23 cellular contexts compared by ENCODE assay signal in genomic region chr2:68396093-68396492, GRCh38. TPM values are rescaled to one million over a fixed set of nuclear protein-coding genes. Genes with fewer than 3 reads are reported as not detected.
"Had no signal": no experiment of that assay in that cellular context is flagged by ENCODE, and none has a peak within 500 bp of the region (broad histone marks: within the 10 kb centered on the region; RNA-seq: fewer than 3 reads in every experiment).

No MANE protein-coding gene starts in this region.

- H3K79me2 ChIP-seq: hepatocyte had no signal

- ATAC-seq: activated T-cell treated with anti-CD3 and anti-CD28 coated beads, Interleukin-2, amount 50 U/mL, for 72 hours had no signal

- H3K36me3 Mint-ChIP-seq: neural progenitor cell had no signal

- H3K4me3 ChIP-seq: adrenal gland, hepatocyte, neural progenitor cell, ovary, spleen, suprapubic skin, vagina had no signal

- H3K27me3 ChIP-seq: adrenal gland, hepatocyte, neural progenitor cell, ovary, spleen, suprapubic skin, vagina had no signal

- H3K4me1 Mint-ChIP-seq: activated naive CD4-positive, alpha-beta T cell treated with anti-CD3 and anti-CD28 coated beads, Interleukin-2, amount 50 U/mL, for 24 hours; neural progenitor cell had no signal

- H3K4me2 ChIP-seq: hepatocyte, neural progenitor cell had no signal

- H3K27ac Mint-ChIP-seq: activated naive CD4-positive, alpha-beta T cell treated with anti-CD3 and anti-CD28 coated beads, Interleukin-2, amount 50 U/mL, for 24 hours; activated T-cell treated with anti-CD3 and anti-CD28 coated beads, Interleukin-2, amount 50 U/mL, for 72 hours; dendritic cell treated with granulocyte-macrophage colony-stimulating factor and Interleukin-4, amounts not matched to agents 40 ng/mL and 50 ng/mL, for 4 days; neural progenitor cell had no signal

- FAIRE-seq: astrocyte, bronchial epithelial cell, endothelial cell of umbilical vein, islet of Langerhans had no signal

- H3K4me3 Mint-ChIP-seq: activated naive CD4-positive, alpha-beta T cell treated with anti-CD3 and anti-CD28 coated beads, Interleukin-2, amount 50 U/mL, for 24 hours; activated T-cell treated with anti-CD3 and anti-CD28 coated beads, Interleukin-2, amount 50 U/mL, for 72 hours; dendritic cell treated with granulocyte-macrophage colony-stimulating factor and Interleukin-4, amounts not matched to agents 40 ng/mL and 50 ng/mL, for 4 days; neural progenitor cell had no signal

- H3K9me3 ChIP-seq: adrenal gland, ovary, suprapubic skin, vagina had no signal

- H3K9ac ChIP-seq: neural progenitor cell had no signal

- H3K4me1 ChIP-seq: adrenal gland, neural progenitor cell, suprapubic skin had no signal

- H2AFZ ChIP-seq: hepatocyte, neural progenitor cell had no signal

- DNase-seq: activated CD4-positive, alpha-beta T cell treated with anti-CD3 and anti-CD28 coated beads for 1 hour; activated CD4-positive, alpha-beta T cell treated with anti-CD3 and anti-CD28 coated beads, Interleukin-2, amount 50 U/mL, for 4 hours; activated effector memory CD4-positive, alpha-beta T cell treated with anti-CD3 and anti-CD28 coated beads, Interleukin-2, amount 50 U/mL, for 16 hours; activated T-cell treated with anti-CD3 and anti-CD28 coated beads, Interleukin-2, amount 50 U/mL, for 72 hours; adrenal gland; effector CD8-positive, alpha-beta T cell; ovary; spleen; stimulated activated CD4-positive, alpha-beta T cell treated with anti-CD3 and anti-CD28 coated beads, Interleukin-4, amount 100 ng/mL, for 4 hours; stimulated activated naive CD4-positive, alpha-beta T cell treated with Interleukin-2 at 50 U/mL for 16 hours; trophoblast cell had no signal

- H3K27me3 Mint-ChIP-seq: activated naive CD4-positive, alpha-beta T cell treated with anti-CD3 and anti-CD28 coated beads, Interleukin-2, amount 50 U/mL, for 24 hours; dendritic cell treated with granulocyte-macrophage colony-stimulating factor and Interleukin-4, amounts not matched to agents 40 ng/mL and 50 ng/mL, for 4 days had no signal

- H3K27ac ChIP-seq: adrenal gland, hepatocyte, neural progenitor cell, ovary, suprapubic skin, vagina had no signal

- H3K36me3 ChIP-seq: neural progenitor cell, ovary, suprapubic skin, vagina had no signal

RNA-seq across cellular contexts. Expression of gene PLEK, which starts 31.0 kb away (rescaled TPM):
- total RNA-seq: astrocyte, bronchial epithelial cell, fibroblast of villous mesenchyme, myocyte had no signal
